In the genomic region with DNA sequence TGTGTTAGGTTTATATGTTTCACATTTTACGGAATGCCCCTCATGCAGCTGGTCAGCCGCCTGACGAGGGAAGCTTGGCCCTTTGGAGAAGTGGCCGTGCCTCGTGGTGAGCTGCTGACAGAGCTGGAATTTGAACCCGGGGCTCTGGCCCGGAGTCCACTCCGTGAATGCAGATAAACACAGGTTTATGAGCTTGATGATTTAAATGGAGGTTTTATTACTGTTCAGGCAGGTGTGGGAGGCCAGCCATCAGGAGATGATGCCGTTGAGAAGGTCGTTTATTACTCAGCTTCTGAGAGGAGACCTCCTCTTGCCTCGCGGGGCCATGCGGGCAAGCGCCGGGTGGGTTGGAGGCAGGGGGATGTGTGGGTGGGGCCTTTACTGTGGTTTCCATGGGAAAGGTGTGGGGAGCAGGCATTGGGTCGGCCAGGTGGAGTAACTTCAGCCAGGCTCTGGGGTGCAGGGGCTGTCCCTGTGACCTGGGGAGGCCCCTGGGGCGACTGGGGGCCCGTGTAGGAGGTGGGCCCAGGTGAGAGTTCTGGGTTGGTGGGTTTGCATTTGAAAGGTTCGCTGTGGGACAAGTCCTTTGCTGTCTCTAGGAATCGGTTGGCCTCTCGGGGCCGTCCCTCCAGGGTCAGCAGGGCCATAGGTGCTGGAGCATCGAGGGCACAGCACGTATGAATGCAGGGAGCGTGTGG, we compare ENCODE assay signal across 22 cellular contexts. TPM values are rescaled to one million over a fixed set of nuclear protein-coding genes. Genes with fewer than 3 reads are reported as not detected.
DNase-seq lines count a peak whose midpoint lies in the region; ATAC-seq, FAIRE-seq and TF ChIP-seq lines count a peak whose summit lies in the region.
"Had no signal": no experiment of that assay in that cellular context is flagged by ENCODE, and none has a peak within 500 bp of the region (broad histone marks: within the 10 kb centered on the region; RNA-seq: fewer than 3 reads in every experiment).

No MANE protein-coding gene starts in this region.

- CTCF ChIA-PET in WTC11 (lab: Charles Lee), result interaction anchor here (0.9 to 2.0 kb wide), 7 partner anchors 16 to 128 kb away, joined by 3 to 9 read pairs (median 5); partner anchors contain the start of gene FAAP20

- peak in 2 of 3 donors; percentile 16 to 29 for DNase-seq in right cardiac atrium
- DNase-seq in cardiac septum (ENCODE audit: low spot score), result no peak
- DNase-seq in WTC11 (ENCODE audit: low spot score), result no peak
- peak; percentile 77 to 80 (median 79) for DNase-seq in mucosa of descending colon
- no peak for DNase-seq in type B pancreatic cell (ENCODE audit: extremely low spot score, unreplicated experiment)
- no peak for DNase-seq in GM12892 (ENCODE audit: insufficient read length)
- no peak for DNase-seq in NCI-H82 treated with DMSO at 0.1 percent for 48 hours (lab: John Stamatoyannopoulos, UW; ENCODE audit: unreplicated experiment)
- DNase-seq: activated B cell treated with CpG ODN at 0.5 μM for 24 hours; CD4-positive, CD25-positive, alpha-beta regulatory T cell; DMS153; GDM1; MM.1S; NCI-H1436; NCI-H82 had no signal

- H3K27ac ChIP-seq in right cardiac atrium (ENCODE audit: low read length), result no peak overlapping the region

- H3K9me3 Mint-ChIP-seq in WTC11 (peaks cover 5% of the 10 kb centered on the region), type B pancreatic cell (no peaks in the 10 kb centered on the region)

- ATAC-seq in right cardiac atrium (no peak), WTC11 (peak; percentile 46), mucosa of descending colon (peak; percentile 95), GM19463 (IDR thresholded peaks at IDR 0.05; ENCODE audit: unreplicated experiment) (no peak)

- no peaks in the 10 kb centered on the region for H3K27me3 ChIP-seq in right cardiac atrium (ENCODE audit: control insufficient read depth, insufficient read depth)

- no peaks in the 10 kb centered on the region for H3K9me3 ChIP-seq in right cardiac atrium (ENCODE audit: control insufficient read depth, low read length)
- H3K9me3 ChIP-seq in mucosa of descending colon, result peaks cover 4% of the 10 kb centered on the region

- TF ChIP-seq POLR2A in GM12892 (IDR thresholded peaks at IDR 0.05; ENCODE audit: low read depth, low read length), result no peak

- peak overlapping the region; percentile 90 for H3K27ac Mint-ChIP-seq in WTC11
- peak overlapping the region; percentile 62 for H3K27ac Mint-ChIP-seq in type B pancreatic cell
- H3K27ac Mint-ChIP-seq: activated B cell treated with CpG ODN at 0.5 μM for 24 hours, IgD-negative memory B cell had no signal

- H3K4me3 Mint-ChIP-seq in WTC11 (no peak overlapping the region), type B pancreatic cell (peak overlapping the region; percentile 20)
- H3K4me3 Mint-ChIP-seq: activated B cell treated with CpG ODN at 0.5 μM for 24 hours; CD4-positive, CD25-positive, alpha-beta regulatory T cell; IgD-negative memory B cell had no signal

- H3K4me3 ChIP-seq in right cardiac atrium (ENCODE audit: low read length) (no peak overlapping the region), mucosa of descending colon (no peak overlapping the region)

- TF ChIP-seq CTCF in WTC11 (IDR thresholded peaks at IDR 0.05), result no peak
- TF ChIP-seq CTCF in mucosa of descending colon (IDR thresholded peaks at IDR 0.05), result no peak
- TF ChIP-seq CTCF in type B pancreatic cell (conservative IDR thresholded peaks at IDR 0.05), result no peak

- peaks cover 19% of the 10 kb centered on the region for H3K4me1 Mint-ChIP-seq in WTC11
- H3K4me1 Mint-ChIP-seq in type B pancreatic cell (ENCODE audit: unreplicated experiment), result peaks cover 4% of the 10 kb centered on the region
- H3K4me1 Mint-ChIP-seq: activated B cell treated with CpG ODN at 0.5 μM for 24 hours, IgD-negative memory B cell had no signal

- peaks cover 4% of the 10 kb centered on the region for H3K36me3 ChIP-seq in mucosa of descending colon (ENCODE audit: low read depth)

- no peaks in the 10 kb centered on the region for H3K4me1 ChIP-seq in right cardiac atrium (ENCODE audit: control insufficient read depth, insufficient read depth, low read length)
- H3K4me1 ChIP-seq in mucosa of descending colon (ENCODE audit: low read depth), result peaks cover 20% of the 10 kb centered on the region

- H3K36me3 Mint-ChIP-seq in WTC11 (peaks cover 13% of the 10 kb centered on the region), type B pancreatic cell (peaks cover 3% of the 10 kb centered on the region)

- H3K27me3 Mint-ChIP-seq in WTC11 (ENCODE audit: low read depth) (no peaks in the 10 kb centered on the region), type B pancreatic cell (no peaks in the 10 kb centered on the region)
- H3K27me3 Mint-ChIP-seq: activated B cell treated with CpG ODN at 0.5 μM for 24 hours; CD4-positive, CD25-positive, alpha-beta regulatory T cell; IgD-negative memory B cell had no signal

- no peak for FAIRE-seq in GM12892 (lab: Jason Lieb, UNC)
- FAIRE-seq: bronchial epithelial cell had no signal

- intact Hi-C loops in right cardiac atrium (cut with DNase I), result no loop called here
- intact Hi-C loops in cardiac septum (cut with DNase I), result no loop called here
- intact Hi-C loops in mucosa of descending colon (cut with DNase I, micrococcal nuclease), result no loop called here

- 80% methylated on average over 25 of the region's 25 CpGs for WGBS in right cardiac atrium

- POLR2A ChIA-PET in WTC11 (lab: Charles Lee), result no interaction called here

TF ChIP-seq in WTC11, 78 proteins besides CTCF, POLR2A, EP300 and RAD21:
- TF ChIP-seq ZNF423 (CRISPR knock-in tag; IDR thresholded peaks at IDR 0.05), result peak; percentile 40; the same call in 1 of the 2 replicates
- TF ChIP-seq, protein P1, sequence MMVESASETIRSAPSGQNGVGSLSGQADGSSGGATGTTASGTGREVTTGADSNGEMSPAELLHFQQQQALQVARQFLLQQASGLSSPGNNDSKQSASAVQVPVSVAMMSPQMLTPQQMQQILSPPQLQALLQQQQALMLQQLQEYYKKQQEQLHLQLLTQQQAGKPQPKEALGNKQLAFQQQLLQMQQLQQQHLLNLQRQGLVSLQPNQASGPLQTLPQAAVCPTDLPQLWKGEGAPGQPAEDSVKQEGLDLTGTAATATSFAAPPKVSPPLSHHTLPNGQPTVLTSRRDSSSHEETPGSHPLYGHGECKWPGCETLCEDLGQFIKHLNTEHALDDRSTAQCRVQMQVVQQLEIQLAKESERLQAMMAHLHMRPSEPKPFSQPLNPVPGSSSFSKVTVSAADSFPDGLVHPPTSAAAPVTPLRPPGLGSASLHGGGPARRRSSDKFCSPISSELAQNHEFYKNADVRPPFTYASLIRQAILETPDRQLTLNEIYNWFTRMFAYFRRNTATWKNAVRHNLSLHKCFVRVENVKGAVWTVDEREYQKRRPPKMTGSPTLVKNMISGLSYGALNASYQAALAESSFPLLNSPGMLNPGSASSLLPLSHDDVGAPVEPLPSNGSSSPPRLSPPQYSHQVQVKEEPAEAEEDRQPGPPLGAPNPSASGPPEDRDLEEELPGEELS (CRISPR knock-in tag; IDR thresholded peaks at IDR 0.05), result no peak
- no peak for TF ChIP-seq ZBTB21 (CRISPR knock-in tag; IDR thresholded peaks at IDR 0.05; ENCODE audit: borderline replicate concordance)
- no peak for TF ChIP-seq ZNF416 (CRISPR knock-in tag; IDR thresholded peaks at IDR 0.05)
- TF ChIP-seq JUN (CRISPR knock-in tag; IDR thresholded peaks at IDR 0.05), result no peak

RNA-seq across cellular contexts. Expression of gene PRKCZ, which starts 22.0 kb away (rescaled TPM):
- total RNA-seq in right cardiac atrium (10 to 100 TPM; 15.1 to 28.1 (median 22.3) TPM), cardiac septum (13.9 TPM), WTC11 (2021) (51.9 to 52.9 TPM (median 52.5 TPM) in 3 replicates), mucosa of descending colon (10 to 100 TPM; 38.9 to 80.2 (median 53.7) TPM), type B pancreatic cell (ENCODE audit: low replicate concordance) (33.2 and 64.4 TPM in 2 replicates)
- 21.2 TPM for polyA plus RNA-seq in right cardiac atrium
- polyA plus RNA-seq in GM12892 (2012; ENCODE audit: missing spikeins), result 2.6 TPM

RNA-seq across cellular contexts. Expression of gene GABRD, which starts 53.1 kb away (rescaled TPM):
- under 1 TPM in 3 of 4 donors, not detected in 1; 0.26 to 0.85 (median 0.45) TPM for total RNA-seq in right cardiac atrium
- polyA plus RNA-seq in right cardiac atrium, result 0.48 TPM
- total RNA-seq in cardiac septum, result 1.1 TPM
- total RNA-seq in WTC11 (2021), result 1.7 to 2.0 TPM (median 1.8 TPM) in 3 replicates
- total RNA-seq in mucosa of descending colon, result not detected
- total RNA-seq in type B pancreatic cell (ENCODE audit: low replicate concordance), result 0.43 and 2.0 TPM in 2 replicates
- polyA plus RNA-seq in GM12892 (2012; ENCODE audit: missing spikeins), result not detected
- total RNA-seq: activated B cell treated with CpG ODN at 0.5 μM for 24 hours; activated CD8-positive, alpha-beta memory T cell treated with anti-CD3 and anti-CD28 coated beads for 36 hours; bronchial epithelial cell; fibroblast of villous mesenchyme; liver; omental fat pad had no signal
- polyA plus RNA-seq: AG04450; CD4-positive, CD25-positive, alpha-beta regulatory T cell; IgD-negative memory B cell had no signal

Comparison
In these comparisons a context has a peak if more than half of its experiments do, and no peak if none do; other contexts are left out.
1. DNase-seq: peak in right cardiac atrium (2 of 3) and mucosa of descending colon (3 of 3); none in cardiac septum (single experiment), WTC11 (single experiment), type B pancreatic cell (single experiment), GM12892 (single experiment) and NCI-H82 treated with DMSO at 0.1 percent for 48 hours (single experiment).
2. ATAC-seq: peak in WTC11 (single experiment) and mucosa of descending colon (single experiment); none in right cardiac atrium (0 of 2) and GM19463 (single experiment).